In the genomic region with DNA sequence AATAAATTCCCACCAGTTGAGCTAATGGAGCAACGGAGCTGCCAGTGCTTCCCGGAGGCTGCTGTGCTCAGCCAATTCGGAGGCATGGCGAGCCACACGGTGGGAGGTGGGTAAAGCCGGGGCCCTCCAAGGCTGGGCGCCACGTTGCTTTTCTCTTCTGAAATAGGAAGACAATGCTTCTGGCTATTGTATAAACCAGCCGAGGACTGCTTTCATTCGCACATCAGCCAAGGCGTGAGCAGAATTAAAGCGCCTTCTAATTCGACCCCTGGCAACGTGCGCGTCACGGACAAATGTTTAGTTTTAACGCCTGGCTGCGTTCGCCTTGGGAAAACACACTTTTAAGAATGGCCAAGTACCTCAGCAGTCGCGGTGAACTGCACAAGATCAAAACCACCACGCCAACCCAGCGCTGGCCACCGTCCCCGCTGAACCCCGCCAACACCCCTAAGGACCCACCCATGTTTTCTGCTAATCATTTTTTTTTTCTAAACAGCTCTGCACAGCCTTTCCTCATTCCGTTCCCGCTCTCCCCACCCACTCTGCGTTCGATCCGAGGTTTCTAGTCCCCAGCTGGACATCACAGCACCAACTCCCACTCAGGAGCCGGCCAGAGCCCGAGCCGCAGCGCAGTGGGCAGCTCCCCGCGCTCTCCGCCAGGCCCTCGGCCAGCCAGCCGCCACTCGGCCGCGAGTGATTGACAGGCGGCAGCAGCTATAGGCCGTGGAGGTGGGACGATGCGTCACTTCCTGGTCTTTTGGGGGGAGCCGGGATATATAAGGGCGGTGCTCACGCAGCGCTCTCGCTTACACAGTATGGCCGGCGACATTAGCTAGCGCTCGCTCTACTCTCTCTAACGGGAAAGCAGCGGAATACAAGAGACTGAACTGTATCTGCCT, we compare ENCODE assay signal across 1 cellular context.
TF ChIP-seq lines count a peak whose summit lies in the region.

TSS of gene AMD1 (plus strand) at position 805 of the 899 bp plus-strand sequence. CDS start 321 bp downstream, outside the sequence.

TF ChIP-seq in H1, 55 proteins besides CTCF, POLR2A, EP300 and RAD21:
- no peak for TF ChIP-seq NRF1 (IDR thresholded peaks at IDR 0.05; ENCODE audit: low read depth, low read length)
- TF ChIP-seq CEBPB (IDR thresholded peaks at IDR 0.05; ENCODE audit: low read depth, low read length): no peak
- peak; percentile 57 for TF ChIP-seq KDM4A (IDR thresholded peaks at IDR 0.05; ENCODE audit: low read depth, low read length, severe bottlenecking)
- peak; percentile 98 for TF ChIP-seq TAF7 (optimal IDR thresholded peaks at IDR 0.05; ENCODE audit: borderline replicate concordance, low read depth, low read length)
- peak; percentile 95 for TF ChIP-seq CREB1 (IDR thresholded peaks at IDR 0.05)
- no peak for TF ChIP-seq USF2 (IDR thresholded peaks at IDR 0.05; ENCODE audit: low read length)
- TF ChIP-seq SIX5 (IDR thresholded peaks at IDR 0.05; ENCODE audit: low read depth, low read length): no peak
- TF ChIP-seq, protein P1, sequence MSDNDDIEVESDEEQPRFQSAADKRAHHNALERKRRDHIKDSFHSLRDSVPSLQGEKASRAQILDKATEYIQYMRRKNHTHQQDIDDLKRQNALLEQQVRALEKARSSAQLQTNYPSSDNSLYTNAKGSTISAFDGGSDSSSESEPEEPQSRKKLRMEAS (IDR thresholded peaks at IDR 0.05): peak; percentile 68
- TF ChIP-seq BRCA1 (IDR thresholded peaks at IDR 0.05; ENCODE audit: low read depth, low read length): no peak
- TF ChIP-seq JUN (IDR thresholded peaks at IDR 0.05; ENCODE audit: low read depth, low read length): no peak
- TF ChIP-seq RNF2 (IDR thresholded peaks at IDR 0.05; ENCODE audit: borderline replicate concordance, low read depth, low read length, missing control alignments, poor library complexity, severe bottlenecking): no peak
- no peak for TF ChIP-seq ATF3 (IDR thresholded peaks at IDR 0.05; ENCODE audit: insufficient read depth, low read depth, low read length)
- peak; percentile 100 for TF ChIP-seq POLR2AphosphoS5 (IDR thresholded peaks at IDR 0.05; ENCODE audit: low read depth, low read length)
- no peak for TF ChIP-seq SUZ12 (IDR thresholded peaks at IDR 0.05; ENCODE audit: low read length)
- no peak; the same call in none of the 2 replicates for TF ChIP-seq SP4 (IDR thresholded peaks at IDR 0.05; ENCODE audit: low read length)
- TF ChIP-seq CBX8 (IDR thresholded peaks at IDR 0.05; ENCODE audit: borderline replicate concordance, low read depth, low read length): no peak
- TF ChIP-seq ZNF274 (IDR thresholded peaks at IDR 0.05; ENCODE audit: borderline replicate concordance, extremely low read depth, low read length): no peak
- peak; percentile 98 for TF ChIP-seq GTF2F1 (IDR thresholded peaks at IDR 0.05; ENCODE audit: borderline replicate concordance, low read depth, low read length)
- TF ChIP-seq NANOG (IDR thresholded peaks at IDR 0.05; ENCODE audit: insufficient read depth, low read depth, low read length, poor library complexity, severe bottlenecking): no peak
- peak in 1 of 2 experiments; percentile 7; a peak in 2 of 4 replicates for TF ChIP-seq SIN3A (conservative IDR thresholded peaks at IDR 0.05 in 1 of 2, IDR thresholded peaks at IDR 0.05 in 1 of 2; ENCODE audit: low read depth in 1 of 2, low read length in 2 of 2)
- peak; percentile 66 for TF ChIP-seq SAP30 (IDR thresholded peaks at IDR 0.05; ENCODE audit: insufficient read depth, insufficient replicate concordance, low read length)
- no peak for TF ChIP-seq FOSL1 (IDR thresholded peaks at IDR 0.05; ENCODE audit: insufficient read depth, low read depth, low read length)
- TF ChIP-seq GABPA (IDR thresholded peaks at IDR 0.05; ENCODE audit: borderline replicate concordance, insufficient read depth, low read length): peak; percentile 89
- peak; percentile 59 to 95; a peak in 2 of 4 replicates for TF ChIP-seq HDAC2 (IDR thresholded peaks at IDR 0.05; ENCODE audit: borderline replicate concordance in 1 of 2, low read depth in 2 of 2, low read length in 2 of 2)
- no peak for TF ChIP-seq E2F6 (IDR thresholded peaks at IDR 0.05)
- TF ChIP-seq CHD1 (IDR thresholded peaks at IDR 0.05; ENCODE audit: low read depth, low read length): no peak
- no peak for TF ChIP-seq EZH2 (IDR thresholded peaks at IDR 0.05; ENCODE audit: low read depth, low read length, severe bottlenecking)
- no peak for TF ChIP-seq SRF (IDR thresholded peaks at IDR 0.05; ENCODE audit: low read depth, low read length)
- TF ChIP-seq JUND (IDR thresholded peaks at IDR 0.05; ENCODE audit: low read length): peak; percentile 63
- peak; percentile 70 for TF ChIP-seq BACH1 (IDR thresholded peaks at IDR 0.05; ENCODE audit: low read length)
- TF ChIP-seq TBP (IDR thresholded peaks at IDR 0.05; ENCODE audit: low read depth, low read length): peak; percentile 99
- TF ChIP-seq RBBP5 (IDR thresholded peaks at IDR 0.05; ENCODE audit: borderline replicate concordance, low read depth, low read length): 0 out of 2 replicates have a peak, but pooled peaks have one; percentile 28
- no peak for TF ChIP-seq KDM5A (IDR thresholded peaks at IDR 0.05; ENCODE audit: low read length)
- TF ChIP-seq PHF8 (conservative IDR thresholded peaks at IDR 0.05; ENCODE audit: low read depth, low read length): peak; percentile 91
- peak; percentile 83 for TF ChIP-seq CHD2 (IDR thresholded peaks at IDR 0.05; ENCODE audit: low read length)
- TF ChIP-seq RXRA (IDR thresholded peaks at IDR 0.05; ENCODE audit: insufficient read depth, low read depth, low read length): no peak
- no peak for TF ChIP-seq TEAD4 (IDR thresholded peaks at IDR 0.05; ENCODE audit: low read depth, low read length)
- no peak for TF ChIP-seq CBX5 (IDR thresholded peaks at IDR 0.05; ENCODE audit: low read depth, low read length)
- peak; percentile 78 for TF ChIP-seq ASH2L (IDR thresholded peaks at IDR 0.05; ENCODE audit: low read length)
- no peak for TF ChIP-seq SIRT6 (IDR thresholded peaks at IDR 0.05; ENCODE audit: low read length)
- TF ChIP-seq, protein P2, sequence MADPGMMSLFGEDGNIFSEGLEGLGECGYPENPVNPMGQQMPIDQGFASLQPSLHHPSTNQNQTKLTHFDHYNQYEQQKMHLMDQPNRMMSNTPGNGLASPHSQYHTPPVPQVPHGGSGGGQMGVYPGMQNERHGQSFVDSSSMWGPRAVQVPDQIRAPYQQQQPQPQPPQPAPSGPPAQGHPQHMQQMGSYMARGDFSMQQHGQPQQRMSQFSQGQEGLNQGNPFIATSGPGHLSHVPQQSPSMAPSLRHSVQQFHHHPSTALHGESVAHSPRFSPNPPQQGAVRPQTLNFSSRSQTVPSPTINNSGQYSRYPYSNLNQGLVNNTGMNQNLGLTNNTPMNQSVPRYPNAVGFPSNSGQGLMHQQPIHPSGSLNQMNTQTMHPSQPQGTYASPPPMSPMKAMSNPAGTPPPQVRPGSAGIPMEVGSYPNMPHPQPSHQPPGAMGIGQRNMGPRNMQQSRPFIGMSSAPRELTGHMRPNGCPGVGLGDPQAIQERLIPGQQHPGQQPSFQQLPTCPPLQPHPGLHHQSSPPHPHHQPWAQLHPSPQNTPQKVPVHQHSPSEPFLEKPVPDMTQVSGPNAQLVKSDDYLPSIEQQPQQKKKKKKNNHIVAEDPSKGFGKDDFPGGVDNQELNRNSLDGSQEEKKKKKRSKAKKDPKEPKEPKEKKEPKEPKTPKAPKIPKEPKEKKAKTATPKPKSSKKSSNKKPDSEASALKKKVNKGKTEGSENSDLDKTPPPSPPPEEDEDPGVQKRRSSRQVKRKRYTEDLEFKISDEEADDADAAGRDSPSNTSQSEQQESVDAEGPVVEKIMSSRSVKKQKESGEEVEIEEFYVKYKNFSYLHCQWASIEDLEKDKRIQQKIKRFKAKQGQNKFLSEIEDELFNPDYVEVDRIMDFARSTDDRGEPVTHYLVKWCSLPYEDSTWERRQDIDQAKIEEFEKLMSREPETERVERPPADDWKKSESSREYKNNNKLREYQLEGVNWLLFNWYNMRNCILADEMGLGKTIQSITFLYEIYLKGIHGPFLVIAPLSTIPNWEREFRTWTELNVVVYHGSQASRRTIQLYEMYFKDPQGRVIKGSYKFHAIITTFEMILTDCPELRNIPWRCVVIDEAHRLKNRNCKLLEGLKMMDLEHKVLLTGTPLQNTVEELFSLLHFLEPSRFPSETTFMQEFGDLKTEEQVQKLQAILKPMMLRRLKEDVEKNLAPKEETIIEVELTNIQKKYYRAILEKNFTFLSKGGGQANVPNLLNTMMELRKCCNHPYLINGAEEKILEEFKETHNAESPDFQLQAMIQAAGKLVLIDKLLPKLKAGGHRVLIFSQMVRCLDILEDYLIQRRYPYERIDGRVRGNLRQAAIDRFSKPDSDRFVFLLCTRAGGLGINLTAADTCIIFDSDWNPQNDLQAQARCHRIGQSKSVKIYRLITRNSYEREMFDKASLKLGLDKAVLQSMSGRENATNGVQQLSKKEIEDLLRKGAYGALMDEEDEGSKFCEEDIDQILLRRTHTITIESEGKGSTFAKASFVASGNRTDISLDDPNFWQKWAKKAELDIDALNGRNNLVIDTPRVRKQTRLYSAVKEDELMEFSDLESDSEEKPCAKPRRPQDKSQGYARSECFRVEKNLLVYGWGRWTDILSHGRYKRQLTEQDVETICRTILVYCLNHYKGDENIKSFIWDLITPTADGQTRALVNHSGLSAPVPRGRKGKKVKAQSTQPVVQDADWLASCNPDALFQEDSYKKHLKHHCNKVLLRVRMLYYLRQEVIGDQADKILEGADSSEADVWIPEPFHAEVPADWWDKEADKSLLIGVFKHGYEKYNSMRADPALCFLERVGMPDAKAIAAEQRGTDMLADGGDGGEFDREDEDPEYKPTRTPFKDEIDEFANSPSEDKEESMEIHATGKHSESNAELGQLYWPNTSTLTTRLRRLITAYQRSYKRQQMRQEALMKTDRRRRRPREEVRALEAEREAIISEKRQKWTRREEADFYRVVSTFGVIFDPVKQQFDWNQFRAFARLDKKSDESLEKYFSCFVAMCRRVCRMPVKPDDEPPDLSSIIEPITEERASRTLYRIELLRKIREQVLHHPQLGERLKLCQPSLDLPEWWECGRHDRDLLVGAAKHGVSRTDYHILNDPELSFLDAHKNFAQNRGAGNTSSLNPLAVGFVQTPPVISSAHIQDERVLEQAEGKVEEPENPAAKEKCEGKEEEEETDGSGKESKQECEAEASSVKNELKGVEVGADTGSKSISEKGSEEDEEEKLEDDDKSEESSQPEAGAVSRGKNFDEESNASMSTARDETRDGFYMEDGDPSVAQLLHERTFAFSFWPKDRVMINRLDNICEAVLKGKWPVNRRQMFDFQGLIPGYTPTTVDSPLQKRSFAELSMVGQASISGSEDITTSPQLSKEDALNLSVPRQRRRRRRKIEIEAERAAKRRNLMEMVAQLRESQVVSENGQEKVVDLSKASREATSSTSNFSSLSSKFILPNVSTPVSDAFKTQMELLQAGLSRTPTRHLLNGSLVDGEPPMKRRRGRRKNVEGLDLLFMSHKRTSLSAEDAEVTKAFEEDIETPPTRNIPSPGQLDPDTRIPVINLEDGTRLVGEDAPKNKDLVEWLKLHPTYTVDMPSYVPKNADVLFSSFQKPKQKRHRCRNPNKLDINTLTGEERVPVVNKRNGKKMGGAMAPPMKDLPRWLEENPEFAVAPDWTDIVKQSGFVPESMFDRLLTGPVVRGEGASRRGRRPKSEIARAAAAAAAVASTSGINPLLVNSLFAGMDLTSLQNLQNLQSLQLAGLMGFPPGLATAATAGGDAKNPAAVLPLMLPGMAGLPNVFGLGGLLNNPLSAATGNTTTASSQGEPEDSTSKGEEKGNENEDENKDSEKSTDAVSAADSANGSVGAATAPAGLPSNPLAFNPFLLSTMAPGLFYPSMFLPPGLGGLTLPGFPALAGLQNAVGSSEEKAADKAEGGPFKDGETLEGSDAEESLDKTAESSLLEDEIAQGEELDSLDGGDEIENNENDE (IDR thresholded peaks at IDR 0.05; ENCODE audit: insufficient replicate concordance, low read length): no peak
- no peak for TF ChIP-seq HDAC6 (IDR thresholded peaks at IDR 0.05; ENCODE audit: low read depth, low read length)
- TF ChIP-seq SP2 (IDR thresholded peaks at IDR 0.05; ENCODE audit: low read length): peak; percentile 56
- TF ChIP-seq SP1 (IDR thresholded peaks at IDR 0.05; ENCODE audit: low read depth, low read length): peak; percentile 96
- peak; percentile 54; the same call in 1 of the 2 replicates for TF ChIP-seq RFX5 (IDR thresholded peaks at IDR 0.05; ENCODE audit: borderline replicate concordance, low read depth, low read length)
- peak; percentile 100 for TF ChIP-seq TAF1 (IDR thresholded peaks at IDR 0.05; ENCODE audit: low read depth, low read length)
- TF ChIP-seq CTBP2 (IDR thresholded peaks at IDR 0.05; ENCODE audit: borderline replicate concordance, insufficient read depth, insufficient read length, low read length): no peak
- no peak for TF ChIP-seq KDM1A (IDR thresholded peaks at IDR 0.05; ENCODE audit: borderline replicate concordance, low read length)
- no peak for TF ChIP-seq EGR1 (IDR thresholded peaks at IDR 0.05; ENCODE audit: borderline replicate concordance, low read depth, low read length)
- TF ChIP-seq MAFK (IDR thresholded peaks at IDR 0.05; ENCODE audit: low read depth, low read length): no peak
- TF ChIP-seq POU5F1 (IDR thresholded peaks at IDR 0.05; ENCODE audit: low read depth, low read length): no peak
- no peak for TF ChIP-seq BCL11A (IDR thresholded peaks at IDR 0.05; ENCODE audit: low read depth in 2 of 2, low read length in 2 of 2)
- TF ChIP-seq TCF12 (IDR thresholded peaks at IDR 0.05; ENCODE audit: low read depth, low read length): no peak
- TF ChIP-seq, protein P3, sequence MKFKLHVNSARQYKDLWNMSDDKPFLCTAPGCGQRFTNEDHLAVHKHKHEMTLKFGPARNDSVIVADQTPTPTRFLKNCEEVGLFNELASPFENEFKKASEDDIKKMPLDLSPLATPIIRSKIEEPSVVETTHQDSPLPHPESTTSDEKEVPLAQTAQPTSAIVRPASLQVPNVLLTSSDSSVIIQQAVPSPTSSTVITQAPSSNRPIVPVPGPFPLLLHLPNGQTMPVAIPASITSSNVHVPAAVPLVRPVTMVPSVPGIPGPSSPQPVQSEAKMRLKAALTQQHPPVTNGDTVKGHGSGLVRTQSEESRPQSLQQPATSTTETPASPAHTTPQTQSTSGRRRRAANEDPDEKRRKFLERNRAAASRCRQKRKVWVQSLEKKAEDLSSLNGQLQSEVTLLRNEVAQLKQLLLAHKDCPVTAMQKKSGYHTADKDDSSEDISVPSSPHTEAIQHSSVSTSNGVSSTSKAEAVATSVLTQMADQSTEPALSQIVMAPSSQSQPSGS (IDR thresholded peaks at IDR 0.05; ENCODE audit: low read length): no peak
- TF ChIP-seq YY1 (IDR thresholded peaks at IDR 0.05; ENCODE audit: low read depth, low read length): peak; percentile 94
TF ChIP-seq in H1: peak in this region for 22.
